1 cellular context compared by ENCODE assay signal in genomic region chr17:4999429-5000093, GRCh38.
A peak's percentile ranks its signal among the peaks of the same experiment; 100 is the strongest.
TF ChIP-seq lines count a peak whose summit lies in the region.

No MANE protein-coding gene starts in this region.

TF ChIP-seq in HepG2, 621 proteins besides CTCF, POLR2A, EP300 and RAD21:
- peak; percentile 15 for TF ChIP-seq ASH2L (IDR thresholded peaks at IDR 0.05; ENCODE audit: insufficient read length, low read depth, low read length)
- 0 out of 2 replicates have a peak, but pooled peaks have one; percentile 16 for TF ChIP-seq ZNF589 (CRISPR knock-in tag; conservative IDR thresholded peaks at IDR 0.05)
- 0 out of 2 replicates have a peak, but pooled peaks have one; percentile 19 for TF ChIP-seq ZNF142 (CRISPR knock-in tag; IDR thresholded peaks at IDR 0.05)
- 0 out of 2 replicates have a peak, but pooled peaks have one; percentile 40 for TF ChIP-seq CSRNP1 (CRISPR knock-in tag; IDR thresholded peaks at IDR 0.05)
- 0 out of 2 replicates have a peak, but pooled peaks have one; percentile 27 for TF ChIP-seq ETS1 (CRISPR knock-in tag; IDR thresholded peaks at IDR 0.05)
- TF ChIP-seq ZNF775 (CRISPR knock-in tag; IDR thresholded peaks at IDR 0.05; ENCODE audit: borderline replicate concordance) = no peak
- TF ChIP-seq REL (CRISPR knock-in tag; conservative IDR thresholded peaks at IDR 0.05) = 0 out of 2 replicates have a peak, but pooled peaks have one; percentile 4
- no peak for TF ChIP-seq CREB1 (IDR thresholded peaks at IDR 0.05)
- TF ChIP-seq CREB1 (CRISPR knock-in tag; IDR thresholded peaks at IDR 0.05) = 0 out of 2 replicates have a peak, but pooled peaks have one; percentile 5
- TF ChIP-seq RBM22 (optimal IDR thresholded peaks at IDR 0.05; ENCODE audit: low read length) = peak; percentile 51
- TF ChIP-seq ZNF609 (CRISPR knock-in tag; IDR thresholded peaks at IDR 0.05; ENCODE audit: borderline replicate concordance) = no peak
- no peak for TF ChIP-seq HINFP (CRISPR knock-in tag; IDR thresholded peaks at IDR 0.05; ENCODE audit: low read depth)
